9 cellular contexts compared by ENCODE assay signal in the genomic region with DNA sequence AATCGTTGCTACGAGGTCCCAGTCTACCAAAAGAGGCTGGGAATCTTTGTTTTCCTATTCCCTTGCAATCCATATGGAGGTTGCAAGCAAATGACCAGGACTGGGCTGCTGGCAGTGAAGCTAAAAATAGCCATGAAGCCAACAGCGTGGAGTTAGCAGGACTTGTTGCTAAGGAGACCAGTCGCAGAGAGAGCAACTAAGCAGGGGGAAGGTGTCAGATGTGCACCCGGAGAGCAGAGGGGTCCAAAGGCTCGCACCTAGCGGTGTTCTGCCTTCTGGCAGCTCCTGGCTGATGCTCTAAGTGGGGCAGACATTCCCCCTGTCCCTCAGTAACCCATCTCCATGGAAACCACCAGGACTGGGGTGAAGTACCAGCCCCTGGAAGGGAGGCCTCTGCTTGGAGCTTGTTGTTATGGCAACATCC.
DNase-seq lines count a peak whose midpoint lies in the region; ATAC-seq and TF ChIP-seq lines count a peak whose summit lies in the region.
"Had no signal": no experiment of that assay in that cellular context is flagged by ENCODE, and none has a peak within 500 bp of the region (broad histone marks: within the 10 kb centered on the region; RNA-seq: fewer than 3 reads in every experiment).

No MANE protein-coding gene starts in this region.

- no peak for TF ChIP-seq CTCF in smooth muscle cell (IDR thresholded peaks at IDR 0.05; ENCODE audit: borderline replicate concordance, insufficient read depth, poor library complexity, severe bottlenecking)

- intact Hi-C loops in right cardiac atrium (cut with DNase I), result no loop called here

- H2AFZ ChIP-seq in smooth muscle cell (ENCODE audit: low read depth), result no peak overlapping the region

- peak; percentile 41 for DNase-seq in HuH-7.5 (ENCODE audit: low spot score)
- peak; percentile 35 for DNase-seq in amniotic epithelial cell (ENCODE audit: low read depth)
- peak in 2 of 3 donors; percentile 54 to 65 for DNase-seq in right cardiac atrium
- DNase-seq in smooth muscle cell (lab: John Stamatoyannopoulos, UW; ENCODE audit: unreplicated experiment), result no peak
- DNase-seq in activated CD4-positive, alpha-beta T cell treated with anti-CD3 and anti-CD28 coated beads for 4 hours, result no peak

- WGBS in right cardiac atrium, result 29% methylated on average over 7 of the region's 7 CpGs
- 39% methylated on average over 7 of the region's 7 CpGs for WGBS in smooth muscle cell (ENCODE audit: low lambda C conversion rate)

- H3K9me3 ChIP-seq in right cardiac atrium (ENCODE audit: control insufficient read depth, low read length), result no peaks in the 10 kb centered on the region
- no peaks in the 10 kb centered on the region for H3K9me3 ChIP-seq in smooth muscle cell (replicated peaks; ENCODE audit: low read depth)

- H3K36me3 ChIP-seq in smooth muscle cell (ENCODE audit: low read depth), result no peaks in the 10 kb centered on the region

- H3K27me3 ChIP-seq in right cardiac atrium (ENCODE audit: control insufficient read depth, insufficient read depth) (no peaks in the 10 kb centered on the region), smooth muscle cell (ENCODE audit: low read depth) (no peaks in the 10 kb centered on the region)

- H3K4me1 ChIP-seq in right cardiac atrium (ENCODE audit: control insufficient read depth, insufficient read depth, low read length), result peaks cover 7% of the 10 kb centered on the region
- H3K4me1 ChIP-seq in smooth muscle cell (ENCODE audit: low read depth), result peaks cover 48% of the 10 kb centered on the region

- H3K27ac ChIP-seq in right cardiac atrium (ENCODE audit: low read length), result peak overlapping the region; percentile 46
- H3K27ac ChIP-seq in smooth muscle cell (ENCODE audit: low read depth), result peak overlapping the region; percentile 81

- H3K4me3 ChIP-seq in right cardiac atrium (ENCODE audit: low read length) (no peak overlapping the region), smooth muscle cell (no peak overlapping the region)
- H3K4me3 ChIP-seq: skin epidermis had no signal

- no peaks in the 10 kb centered on the region for H4K20me1 ChIP-seq in smooth muscle cell (ENCODE audit: low read depth)

- peaks cover 6% of the 10 kb centered on the region for H3F3A ChIP-seq in smooth muscle cell (ENCODE audit: low read depth)

- H3K9ac ChIP-seq in smooth muscle cell (ENCODE audit: low read depth), result peak overlapping the region; percentile 55

- peak overlapping the region; percentile 62 for H3K4me2 ChIP-seq in smooth muscle cell

- ATAC-seq in right cardiac atrium, result peak; percentile 51 to 69
- no peak for ATAC-seq in HG02571 (IDR thresholded peaks at IDR 0.05; ENCODE audit: unreplicated experiment)
- no peak for ATAC-seq in HG03460 (IDR thresholded peaks at IDR 0.05; ENCODE audit: unreplicated experiment)
- no peak for ATAC-seq in HG02678 (IDR thresholded peaks at IDR 0.05; ENCODE audit: unreplicated experiment)

- H3K79me2 ChIP-seq in smooth muscle cell (ENCODE audit: low read depth), result no peaks in the 10 kb centered on the region

Comparison
In these comparisons a context has a peak if more than half of its experiments do, and no peak if none do; other contexts are left out.
1. DNase-seq: peak in HuH-7.5 (single experiment), amniotic epithelial cell (single experiment) and right cardiac atrium (2 of 3); none in smooth muscle cell (single experiment) and activated CD4-positive, alpha-beta T cell treated with anti-CD3 and anti-CD28 coated beads for 4 hours (0 of 2).
2. ATAC-seq: peak in right cardiac atrium (2 of 2); none in HG02571 (single experiment), HG03460 (single experiment) and HG02678 (single experiment).